Comparison of ENCODE assay signal across 1 cellular context in genomic region chr18:9755110-9755509, GRCh38.
TF ChIP-seq lines count a peak whose summit lies in the region.

No MANE protein-coding gene starts in this region.

TF ChIP-seq in K562, 482 proteins besides CTCF, POLR2A, EP300 and RAD21:
- TF ChIP-seq C11orf30 (IDR thresholded peaks at IDR 0.05; ENCODE audit: low read depth) (peak; percentile 61; the same call in 1 of the 2 replicates), ZNF316 (IDR thresholded peaks at IDR 0.05) (peak; percentile 59), MAFG (tag; conservative IDR thresholded peaks at IDR 0.05) (peak; percentile 33; the same call in 1 of the 2 replicates), MAFK (IDR thresholded peaks at IDR 0.05; ENCODE audit: low read length) (0 out of 2 replicates have a peak, but pooled peaks have one; percentile 7), ZNF395 (CRISPR knock-in tag; IDR thresholded peaks at IDR 0.05) (no peak), FOXP1 (CRISPR knock-in tag; IDR thresholded peaks at IDR 0.05) (no peak), DACH1 (IDR thresholded peaks at IDR 0.05; ENCODE audit: partially characterized antibody) (peak; percentile 69)
TF ChIP-seq in K562: peak in this region for 5.
